In the genomic region with DNA sequence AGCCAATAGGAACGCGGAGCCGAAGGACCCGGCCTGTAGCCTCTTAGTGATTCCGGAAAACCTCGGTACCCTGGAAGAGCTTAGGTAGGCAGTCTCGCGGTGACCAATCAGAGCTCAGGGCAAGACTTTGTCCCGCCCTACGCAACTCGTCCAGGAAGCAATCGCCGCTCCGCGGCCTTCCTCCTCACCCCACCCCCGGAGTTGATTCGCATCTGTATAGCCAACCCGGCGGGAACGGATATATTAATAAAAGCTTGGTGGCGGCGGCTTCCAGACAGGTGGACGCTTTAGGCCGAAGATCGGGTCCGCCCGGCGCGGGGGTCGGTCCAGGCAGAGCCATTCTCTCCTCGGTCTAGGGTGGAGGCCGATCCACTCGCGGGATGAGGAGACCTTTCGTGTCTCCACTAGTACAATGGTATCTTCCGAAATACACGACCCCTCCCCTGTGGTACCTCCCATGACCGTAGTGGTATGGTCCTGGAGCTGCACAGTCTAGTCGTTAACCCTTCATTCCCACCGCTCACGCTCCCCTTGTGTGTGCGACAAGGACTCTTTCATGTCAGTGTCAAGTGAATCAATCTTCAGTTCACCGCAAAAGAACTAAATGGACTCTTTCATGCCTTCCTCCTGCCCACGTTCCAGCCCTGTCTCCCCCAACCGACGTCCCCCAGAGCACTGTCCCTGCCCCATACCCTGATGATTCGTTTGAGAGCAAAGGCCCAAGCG, we compare ENCODE assay signal across 9 cellular contexts. TPM values are rescaled to one million over a fixed set of nuclear protein-coding genes. Genes with fewer than 3 reads are reported as not detected.
DNase-seq lines count a peak whose midpoint lies in the region; ATAC-seq and TF ChIP-seq lines count a peak whose summit lies in the region.
"Had no signal": no experiment of that assay in that cellular context is flagged by ENCODE, and none has a peak within 500 bp of the region (broad histone marks: within the 10 kb centered on the region; RNA-seq: fewer than 3 reads in every experiment).

No MANE protein-coding gene starts in this region.

- no peaks in the 10 kb centered on the region for H3K27me3 Mint-ChIP-seq in activated CD4-positive, alpha-beta T cell treated with anti-CD3 and anti-CD28 coated beads for 36 hours

- peak overlapping the region; percentile 99 for H3K27ac Mint-ChIP-seq in activated CD4-positive, alpha-beta T cell treated with anti-CD3 and anti-CD28 coated beads for 36 hours

- peak overlapping the region; percentile 97 for H3K4me3 Mint-ChIP-seq in activated CD4-positive, alpha-beta T cell treated with anti-CD3 and anti-CD28 coated beads for 36 hours

- TF ChIP-seq POLR2A in GM19099 (IDR thresholded peaks at IDR 0.05; ENCODE audit: extremely low read depth, insufficient read length, low read depth) = peak; percentile 54

- POLR2A ChIA-PET in activated CD4-positive, alpha-beta T cell treated with anti-CD3 and anti-CD28 coated beads for 36 hours (lab: Charles Lee) = interaction anchor here (0.6 to 2.0 kb wide), 8 partner anchors 11 to 198 kb away, joined by 3 to 8 read pairs (median 3); partner anchors contain the start of genes HDAC6, SUV39H1, TBC1D25 and WAS

- peak; percentile 95 for ATAC-seq in HG03378 (IDR thresholded peaks at IDR 0.05; ENCODE audit: unreplicated experiment)
- ATAC-seq in activated CD4-positive, alpha-beta T cell treated with anti-CD3 and anti-CD28 coated beads for 36 hours = peak; percentile 96

- H3K36me3 Mint-ChIP-seq in activated CD4-positive, alpha-beta T cell treated with anti-CD3 and anti-CD28 coated beads for 36 hours (ENCODE audit: low read depth) = no peaks in the 10 kb centered on the region

- H3K36me3 ChIP-seq in kidney epithelial cell (ENCODE audit: control insufficient read depth, insufficient read depth, low read length) = no peaks in the 10 kb centered on the region

- CTCF ChIA-PET in activated CD4-positive, alpha-beta T cell treated with anti-CD3 and anti-CD28 coated beads for 36 hours (lab: Charles Lee) = interaction anchor here (0.7 kb wide), 1 partner anchor 137 kb away, joined by 3 read pairs; no protein-coding TSS in a partner anchor

- peaks cover 20% of the 10 kb centered on the region for H3K4me1 Mint-ChIP-seq in activated CD4-positive, alpha-beta T cell treated with anti-CD3 and anti-CD28 coated beads for 36 hours

- H3K4me3 ChIP-seq in choroid plexus epithelial cell (ENCODE audit: low read depth, low read length) = peak overlapping the region; percentile 63
- H3K4me3 ChIP-seq in kidney epithelial cell (ENCODE audit: low read depth, low read length) = peak overlapping the region; percentile 64

- H3K9me3 Mint-ChIP-seq in activated CD4-positive, alpha-beta T cell treated with anti-CD3 and anti-CD28 coated beads for 36 hours (ENCODE audit: low read depth) = no peaks in the 10 kb centered on the region

- DNase-seq in AML-193 (lab: John Stamatoyannopoulos, UW) (peak; percentile 85 to 88), NCI-H510A (lab: John Stamatoyannopoulos, UW) (peak; percentile 94), choroid plexus epithelial cell (ENCODE audit: low read depth) (peak; percentile 99), kidney epithelial cell (ENCODE audit: low read depth) (peak; percentile 93)
- DNase-seq in activated CD4-positive, alpha-beta T cell treated with anti-CD3 and anti-CD28 coated beads for 36 hours = peak; percentile 92
- DNase-seq in stimulated activated CD4-positive, alpha-beta T cell treated with anti-CD3 and anti-CD28 coated beads, Interleukin-15, amount 100 ng/mL, for 24 hours = peak; percentile 89

- TF ChIP-seq CTCF in choroid plexus epithelial cell (conservative IDR thresholded peaks at IDR 0.05; ENCODE audit: low read depth, low read length) = no peak
- no peak for TF ChIP-seq CTCF in kidney epithelial cell (IDR thresholded peaks at IDR 0.05; ENCODE audit: insufficient read depth, low read length, poor library complexity, severe bottlenecking)

- H3K27me3 ChIP-seq in kidney epithelial cell (ENCODE audit: control insufficient read depth, insufficient read depth, low read length) = no peaks in the 10 kb centered on the region

- intact Hi-C loops in activated CD4-positive, alpha-beta T cell treated with anti-CD3 and anti-CD28 coated beads for 36 hours (cut with DNase I, micrococcal nuclease) = loop anchor here (1.0 to 5.0 kb wide), 14 partner anchors 14 to 530 kb away; partner anchors contain the start of genes SUV39H1 (in 2 of the 2), GRIPAP1 (in 1 of the 2), PPP1R3F (in 1 of the 2) and PQBP1 (in 1 of the 2)

RNA-seq across cellular contexts. Expression of gene GLOD5, which starts 24.2 kb away (rescaled TPM):
- total RNA-seq in activated CD4-positive, alpha-beta T cell treated with anti-CD3 and anti-CD28 coated beads for 36 hours = not detected
- total RNA-seq in kidney epithelial cell = not detected in 2 replicates
- total RNA-seq: activated CD8-positive, alpha-beta memory T cell treated with anti-CD3 and anti-CD28 coated beads for 36 hours had no signal

RNA-seq across cellular contexts. Expression of gene SUV39H1, which starts 40.8 kb away (rescaled TPM):
- total RNA-seq in activated CD4-positive, alpha-beta T cell treated with anti-CD3 and anti-CD28 coated beads for 36 hours = 10 to 100 TPM; 30.8 to 31.7 TPM
- total RNA-seq in kidney epithelial cell = 7.6 and 10.9 TPM in 2 replicates

RNA-seq across cellular contexts. Expression of gene GATA1, which starts 49.0 kb away (rescaled TPM):
- total RNA-seq in activated CD4-positive, alpha-beta T cell treated with anti-CD3 and anti-CD28 coated beads for 36 hours = not detected
- not detected in 2 replicates for total RNA-seq in kidney epithelial cell
- total RNA-seq: activated CD8-positive, alpha-beta memory T cell treated with anti-CD3 and anti-CD28 coated beads for 36 hours had no signal

RNA-seq across cellular contexts. Expression of gene WAS, which starts 53.8 kb away (rescaled TPM):
- total RNA-seq in activated CD4-positive, alpha-beta T cell treated with anti-CD3 and anti-CD28 coated beads for 36 hours = 100 to 1,000 TPM in 1 of 2 experiments, 10 to 100 TPM in 1; 85.9 to 102 TPM
- total RNA-seq in kidney epithelial cell = 2.2 TPM in 1 of 2 replicates, not detected in the other

Comparison
In these comparisons a context has a peak if more than half of its experiments do, and no peak if none do; other contexts are left out.
1. Peak in every context shown above with its lines: DNase-seq, ATAC-seq and H3K4me3 ChIP-seq.